Comparison of ENCODE assay signal across 8 cellular contexts in the genomic region with DNA sequence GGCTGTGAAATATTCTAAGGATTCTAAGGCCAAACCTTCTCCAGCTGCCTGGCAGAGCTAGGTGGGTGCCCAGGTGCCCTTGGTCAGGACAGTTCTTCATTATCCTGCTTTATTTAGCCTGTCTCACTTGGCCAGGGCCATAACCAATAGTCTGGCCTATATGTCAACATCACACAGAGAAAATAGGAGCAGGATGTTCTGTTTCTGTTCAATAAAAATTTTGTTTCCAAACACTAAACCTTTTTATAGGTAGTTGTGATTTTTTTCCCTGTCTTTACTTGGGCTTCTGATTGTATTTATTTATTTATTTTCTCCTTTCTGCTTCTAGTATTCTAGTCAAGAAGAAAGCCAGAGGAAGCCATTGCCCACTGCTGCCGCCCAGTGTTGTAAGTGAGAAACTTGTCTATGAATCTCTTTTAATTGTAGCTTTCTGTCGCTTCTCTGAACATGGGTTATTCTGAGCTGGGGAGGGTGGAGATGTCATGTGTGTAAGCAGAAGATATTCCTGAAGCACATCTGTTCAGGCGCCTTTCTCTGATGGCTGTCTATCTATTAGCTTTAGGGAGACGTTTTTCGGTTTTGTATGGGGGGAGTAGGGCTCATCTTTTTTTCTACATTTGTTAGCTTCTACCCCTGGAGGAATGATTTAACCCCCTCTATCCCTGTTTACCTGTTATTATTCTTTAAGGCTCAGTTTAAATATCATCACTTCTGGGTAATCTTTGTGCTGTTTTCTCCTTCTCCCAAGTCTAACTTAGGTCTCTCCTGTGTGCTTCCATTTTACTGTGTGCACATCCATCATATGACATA.
DNase-seq lines count a peak whose midpoint lies in the region; ATAC-seq and TF ChIP-seq lines count a peak whose summit lies in the region.

No MANE protein-coding gene starts in this region.

- POLR2A ChIA-PET in WTC11 (lab: Charles Lee) = interaction anchor here (1.0 kb wide), 1 partner anchor 97 kb away, joined by 3 read pairs; the partner anchor contains the start of gene UNC13B

- peak; percentile 3 for DNase-seq in activated CD4-positive, CD25-positive, alpha-beta regulatory T cell treated with anti-CD3 and anti-CD28 coated beads, Interleukin-2, amount 50 U/mL, for 16 hours (ENCODE audit: low read depth, low spot score)
- DNase-seq in NCI-H2107 treated with DMSO at 0.1 percent for 48 hours (lab: John Stamatoyannopoulos, UW; ENCODE audit: unreplicated experiment) (peak; percentile 79), WTC11 (ENCODE audit: low spot score) (peak; percentile 64), dorsolateral prefrontal cortex (peak; percentile 42 to 90 (median 76))
- DNase-seq in stimulated activated CD4-positive, alpha-beta T cell treated with anti-CD3 and anti-CD28 coated beads, TNF-alpha, amount 100 ng/mL, for 1 hour (ENCODE audit: low read depth in 3 of 3, low spot score in 1 of 3) = peak in 2 of 3 donors; percentile 3 to 9

- H3K27ac ChIP-seq in dorsolateral prefrontal cortex (no peak overlapping the region), liver (ENCODE audit: low read depth in 1 of 2, low read length in 2 of 2) (peak overlapping the region; percentile 88 to 96)

- H3K36me3 Mint-ChIP-seq in WTC11 = no peaks in the 10 kb centered on the region

- no peak overlapping the region for H3K4me3 Mint-ChIP-seq in WTC11

- TF ChIP-seq RAD21 in liver (IDR thresholded peaks at IDR 0.05) = peak; percentile 93 to 94

- peaks cover 1 to 15% (median 13%) of the 10 kb centered on the region in 4 donors for H3K4me1 ChIP-seq in liver (ENCODE audit: control insufficient read depth in 4 of 4, insufficient read depth in 4 of 4, low read length in 3 of 4)

- peak overlapping the region; percentile 59 to 82 for H3K9ac ChIP-seq in liver (ENCODE audit: low read depth in 1 of 2, low read length in 2 of 2)

- no peaks in the 10 kb centered on the region for H3K9me3 Mint-ChIP-seq in WTC11

- 11% methylated on average over 5 of the region's 5 CpGs for WGBS in liver

- H3K27ac Mint-ChIP-seq in WTC11 = no peak overlapping the region

- no peaks in the 10 kb centered on the region for H3K9me3 ChIP-seq in liver (ENCODE audit: control insufficient read depth in 4 of 4, low read length in 3 of 4)

- intact Hi-C loops in dorsolateral prefrontal cortex (cut with DNase I) = loop anchor here (2.0 kb wide), 1 partner anchor 142 kb away; no protein-coding TSS in a partner anchor

- CTCF ChIA-PET in WTC11 (lab: Charles Lee) = interaction anchor here (0.6 to 3.2 kb wide), 34 partner anchors 8 to 360 kb away, joined by 3 to 77 read pairs (median 4); partner anchors contain the start of genes ATOSB, PIGO, RUSC2 and STOML2

- TF ChIP-seq CTCF in WTC11 (IDR thresholded peaks at IDR 0.05) (peak; percentile 29; the same call in 1 of the 2 replicates), dorsolateral prefrontal cortex (IDR thresholded peaks at IDR 0.05 in 54 of 56, conservative IDR thresholded peaks at IDR 0.05 in 2 of 56; ENCODE audit: low read depth in 1 of 56, partially characterized antibody in 56 of 56) (peak; percentile 53 to 88 (median 72)), liver (IDR thresholded peaks at IDR 0.05; ENCODE audit: low read depth, low read length, missing input control) (peak; percentile 70)

- H3K27me3 ChIP-seq in dorsolateral prefrontal cortex (no peaks in the 10 kb centered on the region), liver (ENCODE audit: control insufficient read depth in 4 of 4, insufficient read depth in 4 of 4, low read length in 3 of 4) (no peaks in the 10 kb centered on the region)

- H3K4me3 ChIP-seq in dorsolateral prefrontal cortex = peak overlapping the region in 2 of 59 donors; percentile 2 to 4
- peak overlapping the region in 1 of 3 donors; percentile 31 for H3K4me3 ChIP-seq in liver (ENCODE audit: low read depth in 1 of 3, low read length in 3 of 3)

- ATAC-seq in activated CD4-positive, CD25-positive, alpha-beta regulatory T cell treated with anti-CD3 and anti-CD28 coated beads, Interleukin-2, amount 50 U/mL, for 24 hours = no peak
- peak; percentile 58 for ATAC-seq in WTC11
- no peak for ATAC-seq in HG03469 (IDR thresholded peaks at IDR 0.05; ENCODE audit: unreplicated experiment)

- H3K27me3 Mint-ChIP-seq in WTC11 (ENCODE audit: low read depth) = no peaks in the 10 kb centered on the region

- no peaks in the 10 kb centered on the region for H3K36me3 ChIP-seq in liver (ENCODE audit: control insufficient read depth in 4 of 4, insufficient read depth in 3 of 4, low read depth in 1 of 4, low read length in 3 of 4)

- H3K4me1 Mint-ChIP-seq in WTC11 = peaks cover 12% of the 10 kb centered on the region

TF ChIP-seq in WTC11, 78 proteins besides CTCF, POLR2A, EP300 and RAD21 (continues in another document):
- no peak for TF ChIP-seq ZNF671 (CRISPR knock-in tag; IDR thresholded peaks at IDR 0.05)
- TF ChIP-seq SOX15 (CRISPR knock-in tag; IDR thresholded peaks at IDR 0.05) = no peak
- no peak for TF ChIP-seq FOXK1 (CRISPR knock-in tag; IDR thresholded peaks at IDR 0.05)
- no peak for TF ChIP-seq JUN (CRISPR knock-in tag; IDR thresholded peaks at IDR 0.05)
- TF ChIP-seq JAZF1 (CRISPR knock-in tag; IDR thresholded peaks at IDR 0.05) = no peak
- no peak for TF ChIP-seq ZNF416 (CRISPR knock-in tag; IDR thresholded peaks at IDR 0.05)
- TF ChIP-seq AFF4 (CRISPR knock-in tag; IDR thresholded peaks at IDR 0.05; ENCODE audit: borderline replicate concordance) = no peak
- no peak for TF ChIP-seq ZNF263 (CRISPR knock-in tag; IDR thresholded peaks at IDR 0.05; ENCODE audit: low read depth)

TF ChIP-seq in liver, 16 proteins besides CTCF, POLR2A, EP300 and RAD21:
- no peak for TF ChIP-seq EGR1 (IDR thresholded peaks at IDR 0.05; ENCODE audit: low read depth in 2 of 2)
- peak; percentile 87 for TF ChIP-seq YY1 (IDR thresholded peaks at IDR 0.05)
TF ChIP-seq in liver: peak in this region for 1.

Comparison
In these comparisons a context has a peak if more than half of its experiments do, and no peak if none do; other contexts are left out.
1. DNase-seq: peak in every context shown above with its lines; median percentile 79 in NCI-H2107 treated with DMSO at 0.1 percent for 48 hours; 76 in dorsolateral prefrontal cortex; 64 in WTC11; 6 in stimulated activated CD4-positive, alpha-beta T cell treated with anti-CD3 and anti-CD28 coated beads, TNF-alpha, amount 100 ng/mL, for 1 hour; 3 in activated CD4-positive, CD25-positive, alpha-beta regulatory T cell treated with anti-CD3 and anti-CD28 coated beads, Interleukin-2, amount 50 U/mL, for 16 hours.
2. H3K27ac ChIP-seq: peak in liver (2 of 2); none in dorsolateral prefrontal cortex (0 of 59).
3. Peak in every context shown above with its lines, with median percentiles within 50 percentile points of each other: CTCF ChIP-seq.